8 cellular contexts compared by ENCODE assay signal in genomic region chr3:194769020-194769643, GRCh38.
DNase-seq lines count a peak whose midpoint lies in the region; ATAC-seq and TF ChIP-seq lines count a peak whose summit lies in the region.

No MANE protein-coding gene starts in this region.

- no peaks in the 10 kb centered on the region for H3K9me3 ChIP-seq in right cardiac atrium (ENCODE audit: control insufficient read depth, low read length)
- H3K9me3 ChIP-seq in uterus, result no peaks in the 10 kb centered on the region

- H3K27ac ChIP-seq in right cardiac atrium (ENCODE audit: low read length) (peak overlapping the region; percentile 40), uterus (peak overlapping the region; percentile 59 to 66)

- WGBS in right cardiac atrium, result 2% methylated on average over 16 of the region's 16 CpGs

- no peaks in the 10 kb centered on the region for H3K36me3 ChIP-seq in uterus

- H3K4me1 ChIP-seq in right cardiac atrium (ENCODE audit: control insufficient read depth, insufficient read depth, low read length) (peaks cover 11% of the 10 kb centered on the region), uterus (no peaks in the 10 kb centered on the region)

- TF ChIP-seq POLR2A in uterus (IDR thresholded peaks at IDR 0.05), result no peak

- ATAC-seq in HG02678 (IDR thresholded peaks at IDR 0.05; ENCODE audit: unreplicated experiment), result peak; percentile 93
- ATAC-seq in T-cell (replicated peaks in 1 of 4), result peak; percentile 96 to 98 (median 98)
- ATAC-seq in right cardiac atrium, result peak; percentile 98 to 99

- no peaks in the 10 kb centered on the region for H3K27me3 ChIP-seq in right cardiac atrium (ENCODE audit: control insufficient read depth, insufficient read depth)
- H3K27me3 ChIP-seq in uterus, result no peaks in the 10 kb centered on the region

- intact Hi-C loops in right cardiac atrium (cut with DNase I), result no loop called here
- intact Hi-C loops in uterus (cut with DNase I; ENCODE audit: low total_unique reads), result no loop called here

- no peaks in the 10 kb centered on the region for H3K9me3 Mint-ChIP-seq in T-cell

- H3K4me1 Mint-ChIP-seq in T-cell, result peaks cover 21 to 30% (median 25%) of the 10 kb centered on the region in 3 donors

- peaks cover 8 to 11% of the 10 kb centered on the region in 2 donors for H3K27me3 Mint-ChIP-seq in T-cell

- no peak for TF ChIP-seq CTCF in GM12865 (IDR thresholded peaks at IDR 0.05; ENCODE audit: insufficient read depth, low read depth, low read length, missing control alignments)
- no peak for TF ChIP-seq CTCF in uterus (IDR thresholded peaks at IDR 0.05)

- H3K4me3 Mint-ChIP-seq in T-cell, result peak overlapping the region; percentile 81 to 84 (median 83)

- H3K4me3 ChIP-seq in GM12865 (ENCODE audit: low read depth, low read length) (peak overlapping the region; percentile 34), right cardiac atrium (ENCODE audit: low read length) (peak overlapping the region; percentile 29), uterus (peak overlapping the region; percentile 7 to 24)

- no peaks in the 10 kb centered on the region for H3K36me3 Mint-ChIP-seq in T-cell

- CTCF ChIA-PET in T-cell (lab: Charles Lee), result interaction anchor here in 1 of 2 donors (0.6 to 1.3 kb wide), 9 partner anchors 12 to 1151 kb away, joined by 3 to 17 read pairs (median 4); partner anchors contain the start of gene LSG1

- H3K27ac Mint-ChIP-seq in T-cell, result peak overlapping the region; percentile 93 to 94

- peak; percentile 96 for DNase-seq in GM12865 (ENCODE audit: low read depth)
- peak; percentile 98 to 100 (median 98) for DNase-seq in NCI-H1417 (lab: John Stamatoyannopoulos, UW)
- peak; percentile 79 to 97 (median 92) for DNase-seq in T-cell
- peak in 55 of 56 donors; percentile 29 to 97 (median 84) for DNase-seq in amygdala (lab: John Stamatoyannopoulos, UW)
- DNase-seq in right cardiac atrium, result peak; percentile 93 to 97 (median 93)
- DNase-seq in pulmonary artery endothelial cell (ENCODE audit: low read depth, low spot score), result peak; percentile 92
- peak; percentile 90 to 98 for DNase-seq in uterus

- POLR2A ChIA-PET in T-cell (lab: Charles Lee), result interaction anchor here in 1 of 2 donors (1.0 kb wide), 2 partner anchors 54 to 82 kb away, joined by 3 to 11 read pairs; no protein-coding TSS in a partner anchor

Comparison
In these comparisons a context has a peak if more than half of its experiments do, and no peak if none do; other contexts are left out.
1. Peak in every context shown above with its lines: DNase-seq, ATAC-seq, H3K4me3 ChIP-seq and H3K27ac ChIP-seq.